8 cellular contexts compared by ENCODE assay signal in genomic region chr2:144523606-144524131, GRCh38. TPM values are rescaled to one million over a fixed set of nuclear protein-coding genes. Genes with fewer than 3 reads are reported as not detected.
DNase-seq lines count a peak whose midpoint lies in the region; ATAC-seq and TF ChIP-seq lines count a peak whose summit lies in the region.

No MANE protein-coding gene starts in this region.

- DNase-seq in Right ventricle myocardium superior (peak; percentile 46), Right ventricle myocardium inferior (ENCODE audit: missing footprints) (no peak), astrocyte of the hippocampus (ENCODE audit: low read depth, low spot score) (peak; percentile 46), left lung (no peak), thoracic aorta (ENCODE audit: low spot score) (no peak), COR-L47 (lab: John Stamatoyannopoulos, UW) (no peak)
- no peak for DNase-seq in activated effector memory CD4-positive, alpha-beta T cell treated with Interleukin-2 at 50 U/mL for 16 hours

- no peak for TF ChIP-seq CTCF in left lung (IDR thresholded peaks at IDR 0.05)
- no peak for TF ChIP-seq CTCF in thoracic aorta (IDR thresholded peaks at IDR 0.05)

- H3K27me3 ChIP-seq in left lung = peaks cover 5 to 56% of the 10 kb centered on the region in 2 donors
- no peaks in the 10 kb centered on the region for H3K27me3 ChIP-seq in thoracic aorta (replicated peaks; ENCODE audit: insufficient read depth)

- H3K27ac ChIP-seq in left lung (peak overlapping the region; percentile 86 to 89), thoracic aorta (peak overlapping the region; percentile 92 to 95)

- no peak for ATAC-seq in Right ventricle myocardium superior (ENCODE audit: poor library complexity)
- no peak for ATAC-seq in Right ventricle myocardium inferior
- no peak for ATAC-seq in left lung
- ATAC-seq in thoracic aorta (ENCODE audit: insufficient number of reproducible peaks, low FRiP score, low read depth) = no peak
- no peak for ATAC-seq in GM18870 (IDR thresholded peaks at IDR 0.05; ENCODE audit: unreplicated experiment)

- H3K4me3 ChIP-seq in left lung = peak overlapping the region; percentile 24 to 49
- peak overlapping the region; percentile 93 for H3K4me3 ChIP-seq in thoracic aorta

- no peaks in the 10 kb centered on the region for H3K9me3 ChIP-seq in left lung
- H3K9me3 ChIP-seq in thoracic aorta = no peaks in the 10 kb centered on the region

- peaks cover 0 to 43% of the 10 kb centered on the region in 2 donors for H3K4me1 ChIP-seq in left lung
- peaks cover 10 to 41% of the 10 kb centered on the region in 2 donors for H3K4me1 ChIP-seq in thoracic aorta (ENCODE audit: control insufficient read depth in 1 of 2, low read depth in 2 of 2)

- intact Hi-C loops in Right ventricle myocardium superior (cut with DNase I) (no loop called here), Right ventricle myocardium inferior (cut with DNase I) (loop anchor here (5.0 to 10.0 kb wide), 5 partner anchors 181 to 671 kb away; no protein-coding TSS in a partner anchor), left lung (cut with DNase I) (no loop called here)

- H3K36me3 ChIP-seq in left lung (no peaks in the 10 kb centered on the region), thoracic aorta (no peaks in the 10 kb centered on the region)

RNA-seq across cellular contexts. Expression of gene ZEB2, which starts 3.8 kb away (rescaled TPM):
- total RNA-seq in Right ventricle myocardium superior (81.0 TPM), Right ventricle myocardium inferior (89.0 TPM), left lung (100 to 1,000 TPM; 141 to 272 TPM), thoracic aorta (100 to 1,000 TPM; 122 to 190 TPM)

Comparison
In these comparisons a context has a peak if more than half of its experiments do, and no peak if none do; other contexts are left out.
1. DNase-seq: peak in Right ventricle myocardium superior (single experiment) and astrocyte of the hippocampus (single experiment); none in Right ventricle myocardium inferior (single experiment), left lung (0 of 2), thoracic aorta (single experiment), COR-L47 (single experiment) and activated effector memory CD4-positive, alpha-beta T cell treated with Interleukin-2 at 50 U/mL for 16 hours (single experiment).